ENCODE assay signal across 1 cellular context in the genomic region with DNA sequence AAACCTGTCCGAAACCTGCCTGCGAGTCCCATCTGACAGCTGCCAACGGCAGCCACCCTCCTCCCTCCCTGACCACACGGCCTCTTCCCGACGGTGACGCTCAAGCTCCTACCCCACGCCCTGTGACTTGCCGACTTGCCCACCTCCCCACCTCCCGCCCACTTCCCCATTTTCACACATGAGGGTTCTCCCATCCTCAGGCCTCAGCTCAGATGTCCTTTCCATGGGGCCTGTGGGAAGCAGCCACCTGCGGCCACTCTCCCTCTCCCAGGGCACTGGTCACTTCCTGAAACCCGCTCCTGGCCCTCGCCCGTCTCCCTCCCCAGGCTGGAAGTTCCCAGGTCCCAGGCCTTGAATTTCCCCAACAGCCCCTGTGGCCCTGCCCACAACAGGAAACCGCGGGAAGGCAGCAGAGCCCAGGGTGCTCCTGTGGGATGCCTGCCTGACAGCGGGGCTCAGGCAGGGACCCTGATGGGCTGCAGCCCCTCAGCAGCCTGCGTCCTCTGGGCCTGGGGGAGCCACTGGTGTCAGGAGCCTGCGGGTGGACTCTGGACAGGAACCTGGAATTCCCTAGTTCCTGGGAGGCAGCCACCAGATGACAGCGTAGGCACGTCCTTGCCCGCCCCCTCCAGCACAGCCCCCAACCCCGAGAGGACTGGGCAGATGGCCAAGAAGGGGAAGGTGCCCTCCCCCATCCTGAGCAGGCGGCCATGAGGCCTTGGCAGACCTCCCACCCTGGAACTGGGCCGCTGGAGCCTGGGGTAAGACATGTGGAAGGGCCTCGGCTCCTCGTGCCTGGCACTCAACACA.
TF ChIP-seq lines count a peak whose summit lies in the region.

No MANE protein-coding gene starts in this region.

TF ChIP-seq in HepG2, 621 proteins besides CTCF, POLR2A, EP300 and RAD21 (continued from another document):
- TF ChIP-seq, protein P1, sequence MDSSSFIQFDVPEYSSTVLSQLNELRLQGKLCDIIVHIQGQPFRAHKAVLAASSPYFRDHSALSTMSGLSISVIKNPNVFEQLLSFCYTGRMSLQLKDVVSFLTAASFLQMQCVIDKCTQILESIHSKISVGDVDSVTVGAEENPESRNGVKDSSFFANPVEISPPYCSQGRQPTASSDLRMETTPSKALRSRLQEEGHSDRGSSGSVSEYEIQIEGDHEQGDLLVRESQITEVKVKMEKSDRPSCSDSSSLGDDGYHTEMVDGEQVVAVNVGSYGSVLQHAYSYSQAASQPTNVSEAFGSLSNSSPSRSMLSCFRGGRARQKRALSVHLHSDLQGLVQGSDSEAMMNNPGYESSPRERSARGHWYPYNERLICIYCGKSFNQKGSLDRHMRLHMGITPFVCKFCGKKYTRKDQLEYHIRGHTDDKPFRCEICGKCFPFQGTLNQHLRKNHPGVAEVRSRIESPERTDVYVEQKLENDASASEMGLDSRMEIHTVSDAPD (CRISPR knock-in tag; IDR thresholded peaks at IDR 0.05): no peak
- TF ChIP-seq, protein P2, sequence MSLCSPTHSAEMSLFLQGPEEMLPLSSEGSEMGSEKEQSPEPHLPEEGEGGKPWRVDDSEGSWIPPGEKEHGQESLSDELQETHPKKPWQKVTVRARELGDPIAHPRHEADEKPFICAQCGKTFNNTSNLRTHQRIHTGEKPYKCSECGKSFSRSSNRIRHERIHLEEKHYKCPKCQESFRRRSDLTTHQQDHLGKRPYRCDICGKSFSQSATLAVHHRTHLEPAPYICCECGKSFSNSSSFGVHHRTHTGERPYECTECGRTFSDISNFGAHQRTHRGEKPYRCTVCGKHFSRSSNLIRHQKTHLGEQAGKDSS (CRISPR knock-in tag; IDR thresholded peaks at IDR 0.05; ENCODE audit: borderline replicate concordance, low read depth): no peak
- TF ChIP-seq JARID2 (CRISPR knock-in tag; IDR thresholded peaks at IDR 0.05; ENCODE audit: insufficient replicate concordance) (no peak), GPN1 (CRISPR knock-in tag; IDR thresholded peaks at IDR 0.05; ENCODE audit: borderline replicate concordance) (no peak), KDM3A (CRISPR knock-in tag; IDR thresholded peaks at IDR 0.05; ENCODE audit: low read depth) (no peak), SNAPC2 (CRISPR knock-in tag; IDR thresholded peaks at IDR 0.05) (no peak), SAFB2 (CRISPR knock-in tag; IDR thresholded peaks at IDR 0.05; ENCODE audit: borderline replicate concordance, low read depth) (no peak)
